Comparison of ENCODE assay signal across 19 cellular contexts in the genomic region with DNA sequence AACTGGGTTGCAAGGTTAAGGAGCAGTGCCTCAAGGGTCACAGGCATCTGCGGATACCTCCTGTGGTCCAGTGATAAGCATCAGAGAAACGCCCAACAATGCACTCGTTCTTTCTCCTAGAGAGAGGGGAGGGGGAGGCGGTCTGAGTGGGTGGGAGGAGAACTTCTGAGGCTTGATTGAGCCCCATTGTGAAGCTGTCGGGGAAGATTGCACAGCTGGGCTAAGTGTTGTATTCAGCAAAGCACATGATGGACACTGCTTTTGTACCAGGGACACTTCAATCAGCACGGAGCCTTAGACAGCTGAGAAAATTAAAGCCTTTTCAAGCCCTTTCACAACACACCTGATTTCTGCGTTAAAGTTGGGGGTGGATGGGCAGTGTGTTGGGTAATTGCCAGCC.
A peak's percentile ranks its signal among the peaks of the same experiment; 100 is the strongest.
DNase-seq lines count a peak whose midpoint lies in the region; ATAC-seq and TF ChIP-seq lines count a peak whose summit lies in the region.
"Had no signal": no experiment of that assay in that cellular context is flagged by ENCODE, and none has a peak within 500 bp of the region (broad histone marks: within the 10 kb centered on the region; RNA-seq: fewer than 3 reads in every experiment).

No MANE protein-coding gene starts in this region.

- intact Hi-C loops in tibial artery (cut with DNase I; ENCODE audit: low total_unique reads) (no loop called here), gastrocnemius medialis (cut with DNase I; ENCODE audit: low total_unique reads) (no loop called here)

- DNase-seq in COLO829 (ENCODE audit: low spot score): peak; percentile 20
- peak; percentile 95 for DNase-seq in NB4 (ENCODE audit: low read depth)
- DNase-seq in NCI-H748 treated with DMSO at 0.1 percent for 48 hours (lab: John Stamatoyannopoulos, UW): peak; percentile 56
- DNase-seq in iPS-NIHi11 (ENCODE audit: low spot score): peak; percentile 13
- no peak for DNase-seq in tibial artery
- DNase-seq in gastrocnemius medialis: no peak
- DNase-seq: DMS 273 treated with DMSO at 0.1 percent for 48 hours, IMR-90, Kasumi-1, NCI-H1436 treated with DMSO at 0.1 percent for 48 hours, NCI-H2081 treated with DMSO at 0.1 percent for 48 hours, NCI-H446, NCI-H774, PC-9, SW 1271 had no signal

- TF ChIP-seq POLR2A in NB4 (IDR thresholded peaks at IDR 0.05; ENCODE audit: extremely low read depth, insufficient read length) (no peak), gastrocnemius medialis (IDR thresholded peaks at IDR 0.05) (no peak)

- H3K9me3 ChIP-seq in tibial artery: no peaks in the 10 kb centered on the region
- H3K9me3 ChIP-seq in gastrocnemius medialis: no peaks in the 10 kb centered on the region
- H3K9me3 ChIP-seq: SJSA1 had no signal

- peak overlapping the region; percentile 38 for H3K4me3 ChIP-seq in NB4 (ENCODE audit: low read depth, low read length)
- no peak overlapping the region for H3K4me3 ChIP-seq in tibial artery
- H3K4me3 ChIP-seq in gastrocnemius medialis: no peak overlapping the region
- H3K4me3 ChIP-seq: PC-9, SJSA1 had no signal

- H3K27me3 ChIP-seq in tibial artery: no peaks in the 10 kb centered on the region
- no peaks in the 10 kb centered on the region for H3K27me3 ChIP-seq in gastrocnemius medialis
- H3K27me3 ChIP-seq: SJSA1 had no signal

- no peaks in the 10 kb centered on the region for H3K4me1 ChIP-seq in tibial artery
- no peaks in the 10 kb centered on the region for H3K4me1 ChIP-seq in gastrocnemius medialis
- H3K4me1 ChIP-seq: SJSA1 had no signal

- H3K36me3 ChIP-seq in tibial artery: no peaks in the 10 kb centered on the region
- no peaks in the 10 kb centered on the region for H3K36me3 ChIP-seq in gastrocnemius medialis
- H3K36me3 ChIP-seq: SJSA1 had no signal

- in situ Hi-C loops in gastrocnemius medialis (cut with MboI; ENCODE audit: low sequenced_read_pairs in 4 of 4): no loop called here

- no peak overlapping the region for H3K27ac ChIP-seq in tibial artery
- H3K27ac ChIP-seq in gastrocnemius medialis: no peak overlapping the region
- H3K27ac ChIP-seq: C4-2B, PC-9, SJSA1 had no signal

- ATAC-seq in GM21723 (IDR thresholded peaks at IDR 0.05; ENCODE audit: unreplicated experiment) (no peak), GM18867 (IDR thresholded peaks at IDR 0.05; ENCODE audit: unreplicated experiment) (no peak), gastrocnemius medialis (no peak)

- TF ChIP-seq CTCF in NB4 (IDR thresholded peaks at IDR 0.05; ENCODE audit: low read depth, low read length) (no peak), tibial artery (IDR thresholded peaks at IDR 0.05) (no peak), gastrocnemius medialis (IDR thresholded peaks at IDR 0.05 in 4 of 5, conservative IDR thresholded peaks at IDR 0.05 in 1 of 5) (no peak)

Comparison
In these comparisons a context has a peak if more than half of its experiments do, and no peak if none do; other contexts are left out.
1. DNase-seq: peak in COLO829 (single experiment), NB4 (single experiment), NCI-H748 treated with DMSO at 0.1 percent for 48 hours (single experiment) and iPS-NIHi11 (single experiment); none in tibial artery (0 of 2) and gastrocnemius medialis (0 of 2).